1 cellular context compared by ENCODE assay signal in genomic region chr12:64222011-64222765, GRCh38.
TF ChIP-seq lines count a peak whose summit lies in the region.

TSS of gene KICS2 (minus strand) at chr12:64222296. CDS start at chr12:64222237, 59 bp downstream.

TF ChIP-seq in K562, 482 proteins besides CTCF, POLR2A, EP300 and RAD21 (continued from another document and continues in another):
- TF ChIP-seq ATF6 (CRISPR knock-in tag; IDR thresholded peaks at IDR 0.05), result no peak
- 0 out of 2 replicates have a peak, but pooled peaks have one; percentile 39 for TF ChIP-seq EGR1 (conservative IDR thresholded peaks at IDR 0.05)
- TF ChIP-seq ZC3H11A (IDR thresholded peaks at IDR 0.05; ENCODE audit: low read depth, low read length), result no peak
- TF ChIP-seq ZNF76 (CRISPR knock-in tag; IDR thresholded peaks at IDR 0.05; ENCODE audit: borderline replicate concordance), result no peak
- TF ChIP-seq HNRNPLL (IDR thresholded peaks at IDR 0.05; ENCODE audit: low read depth, low read length, poor library complexity, severe bottlenecking), result no peak
- no peak for TF ChIP-seq ZNF449 (CRISPR knock-in tag; IDR thresholded peaks at IDR 0.05)
- peak; percentile 75 for TF ChIP-seq TAF7 (tag; IDR thresholded peaks at IDR 0.05)
- no peak for TF ChIP-seq PHTF2 (CRISPR knock-in tag; IDR thresholded peaks at IDR 0.05)
- peak; percentile 77 for TF ChIP-seq ZNF740 (CRISPR knock-in tag; IDR thresholded peaks at IDR 0.05)
- no peak; a peak in 1 of 4 replicates for TF ChIP-seq ZNF740 (tag; IDR thresholded peaks at IDR 0.05)
- peak; percentile 91 for TF ChIP-seq CXXC5 (CRISPR knock-in tag; IDR thresholded peaks at IDR 0.05)
- TF ChIP-seq ZNF592 (IDR thresholded peaks at IDR 0.05), result no peak
- no peak for TF ChIP-seq ZBTB40 (IDR thresholded peaks at IDR 0.05)
- no peak for TF ChIP-seq ZBTB40 (CRISPR knock-in tag; IDR thresholded peaks at IDR 0.05)
- TF ChIP-seq ZNF695 (CRISPR knock-in tag; IDR thresholded peaks at IDR 0.05), result no peak
- TF ChIP-seq ZNF778 (CRISPR knock-in tag; IDR thresholded peaks at IDR 0.05), result no peak
- peak; percentile 97 for TF ChIP-seq HDAC2 (IDR thresholded peaks at IDR 0.05)
- TF ChIP-seq ATF4 (CRISPR knock-in tag; IDR thresholded peaks at IDR 0.05), result no peak
- TF ChIP-seq GTF3C2 (IDR thresholded peaks at IDR 0.05; ENCODE audit: borderline replicate concordance, extremely low read depth, insufficient read length), result no peak
- TF ChIP-seq TCFL5 (CRISPR knock-in tag; conservative IDR thresholded peaks at IDR 0.05), result no peak
- peak; percentile 42; the same call in 1 of the 2 replicates for TF ChIP-seq POLR2AphosphoS5 (IDR thresholded peaks at IDR 0.05; ENCODE audit: control insufficient read depth, insufficient read depth, low read depth, low read length)
- no peak for TF ChIP-seq GTF2B (IDR thresholded peaks at IDR 0.05; ENCODE audit: extremely low read depth, insufficient read length)
- TF ChIP-seq POLR3G (IDR thresholded peaks at IDR 0.05; ENCODE audit: extremely low read depth, insufficient read length, insufficient replicate concordance), result no peak
- peak in 2 of 3 experiments; percentile 26 to 48 for TF ChIP-seq YY1 (IDR thresholded peaks at IDR 0.05; ENCODE audit: borderline replicate concordance in 1 of 3, control insufficient read depth in 1 of 3, extremely low read depth in 1 of 3, insufficient read depth in 3 of 3, insufficient read length in 1 of 3, insufficient replicate concordance in 2 of 3, low read depth in 1 of 3, low read length in 2 of 3)
- TF ChIP-seq SIRT6 (IDR thresholded peaks at IDR 0.05; ENCODE audit: low read depth, low read length), result no peak
- TF ChIP-seq ASH1L (IDR thresholded peaks at IDR 0.05; ENCODE audit: borderline replicate concordance, low read depth, partially characterized antibody), result peak; percentile 68
- TF ChIP-seq HCFC1 (IDR thresholded peaks at IDR 0.05; ENCODE audit: low read depth, low read length), result peak; percentile 64
- TF ChIP-seq SAP30 (IDR thresholded peaks at IDR 0.05; ENCODE audit: borderline replicate concordance, insufficient read depth, low read depth, low read length, poor library complexity, severe bottlenecking), result peak; percentile 100
- peak; percentile 83 for TF ChIP-seq ATF1 (CRISPR knock-in tag; IDR thresholded peaks at IDR 0.05)
- peak; percentile 100 for TF ChIP-seq ATF1 (tag; IDR thresholded peaks at IDR 0.05)
- no peak for TF ChIP-seq ZNF408 (CRISPR knock-in tag; IDR thresholded peaks at IDR 0.05; ENCODE audit: low read depth)
- TF ChIP-seq ELK3 (CRISPR knock-in tag; IDR thresholded peaks at IDR 0.05), result no peak
